ENCODE assay signal across 11 cellular contexts in the genomic region with DNA sequence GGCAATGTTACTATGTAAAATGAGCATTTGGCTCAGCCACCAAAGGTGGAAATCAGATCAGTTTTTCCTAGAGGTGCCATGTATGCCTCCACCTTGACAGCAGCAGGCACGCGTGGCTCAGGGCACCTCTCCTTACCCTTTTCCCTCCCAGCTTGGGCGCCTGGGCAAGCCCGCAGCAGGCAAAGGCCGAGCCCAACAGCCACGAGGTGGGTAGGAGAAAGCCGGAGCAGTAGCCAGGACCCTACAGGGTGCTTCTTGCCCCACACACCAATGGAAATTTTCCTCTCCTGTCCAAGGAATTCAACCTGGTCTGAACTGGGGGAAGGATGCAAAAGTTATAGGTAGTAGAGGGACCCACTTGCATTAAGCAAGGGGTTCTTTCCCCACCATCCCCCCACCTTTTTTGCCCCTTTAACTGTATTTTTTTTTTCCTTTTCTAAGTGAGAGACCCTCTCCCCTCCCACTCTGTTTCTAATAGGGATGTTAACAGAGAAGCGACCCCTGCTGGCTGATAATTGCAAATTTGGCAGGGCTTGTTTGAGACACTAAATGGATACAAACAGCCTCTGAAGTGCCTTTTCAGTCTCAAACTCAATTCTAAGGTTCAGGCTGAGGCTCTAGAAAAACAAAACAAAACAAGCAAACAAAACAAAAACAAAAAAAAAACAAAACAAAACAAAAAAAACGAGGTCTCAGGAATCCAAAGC.
DNase-seq lines count a peak whose midpoint lies in the region; ATAC-seq and TF ChIP-seq lines count a peak whose summit lies in the region.
"Had no signal": no experiment of that assay in that cellular context is flagged by ENCODE, and none has a peak within 500 bp of the region (broad histone marks: within the 10 kb centered on the region; RNA-seq: fewer than 3 reads in every experiment).

No MANE protein-coding gene starts in this region.

- H3K36me3 ChIP-seq in prostate gland = no peaks in the 10 kb centered on the region

- no peaks in the 10 kb centered on the region for H3K27me3 ChIP-seq in prostate gland (replicated peaks; ENCODE audit: insufficient read depth)

- WGBS in prostate gland = 84% methylated on average over 9 of the region's 9 CpGs

- H3K27ac Mint-ChIP-seq in activated CD4-positive, alpha-beta T cell treated with anti-CD3 and anti-CD28 coated beads for 36 hours = no peak overlapping the region
- H3K27ac Mint-ChIP-seq: B cell; natural killer cell treated with Interleukin-12 subunit alpha and Interleukin-12 subunit beta and Interleukin-15 and Interleukin-18, amount 100 ng/mL, for 72 hours had no signal

- no peaks in the 10 kb centered on the region for H3K27me3 Mint-ChIP-seq in activated CD4-positive, alpha-beta T cell treated with anti-CD3 and anti-CD28 coated beads for 36 hours
- H3K27me3 Mint-ChIP-seq: B cell; natural killer cell treated with Interleukin-12 subunit alpha and Interleukin-12 subunit beta and Interleukin-15 and Interleukin-18, amount 100 ng/mL, for 72 hours had no signal

- H3K4me1 Mint-ChIP-seq in activated CD4-positive, alpha-beta T cell treated with anti-CD3 and anti-CD28 coated beads for 36 hours = no peaks in the 10 kb centered on the region
- H3K4me1 Mint-ChIP-seq: B cell had no signal

- intact Hi-C loops in activated CD4-positive, alpha-beta T cell treated with anti-CD3 and anti-CD28 coated beads for 36 hours (cut with DNase I, micrococcal nuclease) = no loop called here
- intact Hi-C loops in prostate gland (cut with DNase I) = no loop called here

- POLR2A ChIA-PET in activated CD4-positive, alpha-beta T cell treated with anti-CD3 and anti-CD28 coated beads for 36 hours (lab: Charles Lee) = no interaction called here

- H3K4me1 ChIP-seq in prostate gland (replicated peaks) = no peaks in the 10 kb centered on the region

- ATAC-seq in activated CD4-positive, alpha-beta T cell treated with anti-CD3 and anti-CD28 coated beads for 36 hours = no peak
- ATAC-seq in GM21717 (IDR thresholded peaks at IDR 0.05; ENCODE audit: unreplicated experiment) (no peak), HG02970 (IDR thresholded peaks at IDR 0.05; ENCODE audit: low FRiP score, unreplicated experiment) (no peak)
- ATAC-seq: natural killer cell treated with Interleukin-12 subunit alpha and Interleukin-12 subunit beta and Interleukin-15 and Interleukin-18, amount 100 ng/mL, for 72 hours had no signal

- TF ChIP-seq CTCF in prostate gland (IDR thresholded peaks at IDR 0.05) = no peak

- no peaks in the 10 kb centered on the region for H3K9me3 Mint-ChIP-seq in activated CD4-positive, alpha-beta T cell treated with anti-CD3 and anti-CD28 coated beads for 36 hours (ENCODE audit: low read depth)

- CTCF ChIA-PET in activated CD4-positive, alpha-beta T cell treated with anti-CD3 and anti-CD28 coated beads for 36 hours (lab: Charles Lee) = no interaction called here

- H3K36me3 Mint-ChIP-seq in activated CD4-positive, alpha-beta T cell treated with anti-CD3 and anti-CD28 coated beads for 36 hours (ENCODE audit: low read depth) = no peaks in the 10 kb centered on the region
- H3K36me3 Mint-ChIP-seq: natural killer cell treated with Interleukin-12 subunit alpha and Interleukin-12 subunit beta and Interleukin-15 and Interleukin-18, amount 100 ng/mL, for 72 hours had no signal

- TF ChIP-seq POLR2A in prostate gland (IDR thresholded peaks at IDR 0.05) = no peak

- no peak overlapping the region for H3K4me3 Mint-ChIP-seq in activated CD4-positive, alpha-beta T cell treated with anti-CD3 and anti-CD28 coated beads for 36 hours
- H3K4me3 Mint-ChIP-seq: B cell; natural killer cell treated with Interleukin-12 subunit alpha and Interleukin-12 subunit beta and Interleukin-15 and Interleukin-18, amount 100 ng/mL, for 72 hours had no signal

- H3K27ac ChIP-seq in prostate gland = no peak overlapping the region

- no peak overlapping the region for H3K4me3 ChIP-seq in prostate gland

- H3K9me3 ChIP-seq in prostate gland = no peaks in the 10 kb centered on the region

- peak; percentile 6 for DNase-seq in activated CD4-positive, alpha-beta T cell treated with anti-CD3 and anti-CD28 coated beads for 36 hours
- DNase-seq in activated CD4-positive, alpha-beta T cell treated with anti-CD3 and anti-CD28 coated beads, Interleukin-2, amount 50 U/mL, for 48 hours = no peak
- DNase-seq in NCI-H1694 (lab: John Stamatoyannopoulos, UW) (peak; percentile 1), ecto neural progenitor cell (ENCODE audit: low spot score) (peak; percentile 58), renal cortical epithelial cell (ENCODE audit: low read depth) (peak; percentile 18), prostate gland (ENCODE audit: low spot score) (no peak)
- DNase-seq: activated CD4-positive, alpha-beta T cell treated with anti-CD3 and anti-CD28 coated beads for 48 hours had no signal

Comparison
In these comparisons a context has a peak if more than half of its experiments do, and no peak if none do; other contexts are left out.
1. DNase-seq: peak in activated CD4-positive, alpha-beta T cell treated with anti-CD3 and anti-CD28 coated beads for 36 hours (single experiment), NCI-H1694 (single experiment), ecto neural progenitor cell (single experiment) and renal cortical epithelial cell (single experiment); none in activated CD4-positive, alpha-beta T cell treated with anti-CD3 and anti-CD28 coated beads, Interleukin-2, amount 50 U/mL, for 48 hours (0 of 2) and prostate gland (single experiment).